1 cellular context compared by ENCODE assay signal in the genomic region with DNA sequence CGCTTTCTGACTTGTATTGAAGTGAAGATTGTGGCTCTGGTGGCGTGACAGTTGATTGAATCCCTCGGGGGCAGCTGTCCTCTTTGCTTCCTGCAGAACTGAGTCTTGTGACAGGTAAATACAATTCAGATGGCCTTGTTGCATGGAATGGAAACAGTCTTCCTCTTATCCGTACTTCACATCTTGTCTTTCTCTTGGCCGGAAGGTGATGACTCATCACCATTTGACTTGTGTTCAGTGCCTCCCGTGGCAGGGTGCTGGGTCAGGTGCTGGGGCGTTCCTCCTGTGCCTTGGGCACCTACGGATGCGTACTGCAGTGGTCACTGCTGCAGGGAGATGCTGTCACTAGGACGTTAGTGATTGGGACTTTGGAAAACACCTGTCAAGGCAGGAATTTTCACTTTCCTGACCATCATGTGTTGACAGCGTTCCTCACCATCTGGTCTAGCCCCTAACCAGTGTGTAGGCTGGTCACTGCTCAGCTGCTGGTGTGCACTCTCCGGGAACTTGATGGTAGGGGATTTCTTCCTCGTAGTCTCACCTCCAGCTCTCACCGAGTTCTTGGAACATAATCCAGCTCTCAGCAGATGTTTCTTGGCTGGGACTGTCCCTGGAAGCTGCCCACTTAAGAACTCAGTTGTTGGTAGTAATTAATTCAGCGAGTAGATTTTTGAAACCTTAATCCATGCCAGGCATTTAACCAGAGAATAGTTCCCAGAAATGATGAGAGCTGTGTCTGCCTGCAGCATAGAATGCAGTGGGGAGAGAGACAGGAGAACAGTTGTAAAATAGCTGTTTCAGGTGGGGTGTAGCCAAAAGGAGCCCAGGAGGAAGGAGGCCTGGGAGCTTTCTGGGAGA.
TF ChIP-seq lines count a peak whose summit lies in the region.

No MANE protein-coding gene starts in this region.

TF ChIP-seq in K562, 482 proteins besides CTCF, POLR2A, EP300 and RAD21 (continued from another document and continues in another):
- TF ChIP-seq, protein P1, sequence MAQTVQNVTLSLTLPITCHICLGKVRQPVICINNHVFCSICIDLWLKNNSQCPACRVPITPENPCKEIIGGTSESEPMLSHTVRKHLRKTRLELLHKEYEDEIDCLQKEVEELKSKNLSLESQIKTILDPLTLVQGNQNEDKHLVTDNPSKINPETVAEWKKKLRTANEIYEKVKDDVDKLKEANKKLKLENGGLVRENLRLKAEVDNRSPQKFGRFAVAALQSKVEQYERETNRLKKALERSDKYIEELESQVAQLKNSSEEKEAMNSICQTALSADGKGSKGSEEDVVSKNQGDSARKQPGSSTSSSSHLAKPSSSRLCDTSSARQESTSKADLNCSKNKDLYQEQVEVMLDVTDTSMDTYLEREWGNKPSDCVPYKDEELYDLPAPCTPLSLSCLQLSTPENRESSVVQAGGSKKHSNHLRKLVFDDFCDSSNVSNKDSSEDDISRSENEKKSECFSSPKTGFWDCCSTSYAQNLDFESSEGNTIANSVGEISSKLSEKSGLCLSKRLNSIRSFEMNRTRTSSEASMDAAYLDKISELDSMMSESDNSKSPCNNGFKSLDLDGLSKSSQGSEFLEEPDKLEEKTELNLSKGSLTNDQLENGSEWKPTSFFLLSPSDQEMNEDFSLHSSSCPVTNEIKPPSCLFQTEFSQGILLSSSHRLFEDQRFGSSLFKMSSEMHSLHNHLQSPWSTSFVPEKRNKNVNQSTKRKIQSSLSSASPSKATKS (CRISPR knock-in tag; IDR thresholded peaks at IDR 0.05), result no peak
- TF ChIP-seq C11orf30 (IDR thresholded peaks at IDR 0.05; ENCODE audit: low read depth) (no peak), TAF9B (IDR thresholded peaks at IDR 0.05; ENCODE audit: partially characterized antibody) (no peak), BRD9 (IDR thresholded peaks at IDR 0.05; ENCODE audit: low read depth, partially characterized antibody) (no peak), ZNF354B (CRISPR knock-in tag; IDR thresholded peaks at IDR 0.05) (no peak), SMAD1 (IDR thresholded peaks at IDR 0.05; ENCODE audit: low read depth, low read length, partially characterized antibody) (peak; percentile 55), NFYB (IDR thresholded peaks at IDR 0.05; ENCODE audit: extremely low read depth, insufficient read length) (no peak), RCOR1 (IDR thresholded peaks at IDR 0.05; ENCODE audit: borderline replicate concordance in 1 of 2, low read depth in 2 of 2, low read length in 2 of 2) (peak; percentile 43 to 93; a peak in 3 of 4 replicates), RFX1 (IDR thresholded peaks at IDR 0.05) (no peak), SUPT5H (IDR thresholded peaks at IDR 0.05) (no peak), RBFOX2 (IDR thresholded peaks at IDR 0.05; ENCODE audit: low read depth, low read length) (peak; percentile 34; the same call in 1 of the 2 replicates), FOXA1 (IDR thresholded peaks at IDR 0.05; ENCODE audit: borderline replicate concordance) (no peak), SNRNP70 (optimal IDR thresholded peaks at IDR 0.05; ENCODE audit: low read depth, low read length) (no peak), PCBP1 (IDR thresholded peaks at IDR 0.05; ENCODE audit: low read depth, low read length, poor library complexity, severe bottlenecking) (no peak), HSF4 (CRISPR knock-in tag; IDR thresholded peaks at IDR 0.05; ENCODE audit: borderline replicate concordance) (no peak), TEAD4 (IDR thresholded peaks at IDR 0.05; ENCODE audit: low read length) (peak; percentile 92), TEAD4 (CRISPR knock-in tag; IDR thresholded peaks at IDR 0.05; ENCODE audit: borderline replicate concordance) (no peak), HDAC1 (IDR thresholded peaks at IDR 0.05) (peak; percentile 12 to 97; a peak in 2 of 4 replicates), NR2C2 (CRISPR knock-in tag; IDR thresholded peaks at IDR 0.05) (peak; percentile 49; the same call in 1 of the 2 replicates), NR2C2 (tag; IDR thresholded peaks at IDR 0.05) (no peak), ZNF586 (CRISPR knock-in tag; conservative IDR thresholded peaks at IDR 0.05) (no peak), NFATC3 (IDR thresholded peaks at IDR 0.05) (peak; percentile 90), STAT5A (IDR thresholded peaks at IDR 0.05; ENCODE audit: borderline replicate concordance, low read length) (peak; percentile 80), ZEB2 (IDR thresholded peaks at IDR 0.05) (peak; percentile 99), ZNF384 (IDR thresholded peaks at IDR 0.05; ENCODE audit: low read depth, low read length) (no peak), ELF2 (CRISPR knock-in tag; IDR thresholded peaks at IDR 0.05) (no peak), TBL1XR1 (IDR thresholded peaks at IDR 0.05; ENCODE audit: low read length in 2 of 2) (peak; percentile 21 to 92; a peak in 2 of 4 replicates), ZNF12 (CRISPR knock-in tag; IDR thresholded peaks at IDR 0.05) (0 out of 2 replicates have a peak, but pooled peaks have one; percentile 37), ATF1 (CRISPR knock-in tag; IDR thresholded peaks at IDR 0.05) (no peak), ATF1 (tag; IDR thresholded peaks at IDR 0.05) (peak; percentile 79), ZNF780A (CRISPR knock-in tag; IDR thresholded peaks at IDR 0.05) (no peak), HLTF (IDR thresholded peaks at IDR 0.05) (0 out of 2 replicates have a peak, but pooled peaks have one; percentile 63), KHSRP (IDR thresholded peaks at IDR 0.05) (no peak), NFRKB (IDR thresholded peaks at IDR 0.05; ENCODE audit: low read depth) (no peak), ZNF3 (CRISPR knock-in tag; IDR thresholded peaks at IDR 0.05) (no peak), ZNF239 (CRISPR knock-in tag; IDR thresholded peaks at IDR 0.05) (no peak; the same call in 1 of the 2 replicates), ARHGAP35 (IDR thresholded peaks at IDR 0.05; ENCODE audit: partially characterized antibody) (no peak), RBM14 (IDR thresholded peaks at IDR 0.05; ENCODE audit: borderline replicate concordance, insufficient read depth, low read depth, low read length) (no peak)
- TF ChIP-seq, protein P2, sequence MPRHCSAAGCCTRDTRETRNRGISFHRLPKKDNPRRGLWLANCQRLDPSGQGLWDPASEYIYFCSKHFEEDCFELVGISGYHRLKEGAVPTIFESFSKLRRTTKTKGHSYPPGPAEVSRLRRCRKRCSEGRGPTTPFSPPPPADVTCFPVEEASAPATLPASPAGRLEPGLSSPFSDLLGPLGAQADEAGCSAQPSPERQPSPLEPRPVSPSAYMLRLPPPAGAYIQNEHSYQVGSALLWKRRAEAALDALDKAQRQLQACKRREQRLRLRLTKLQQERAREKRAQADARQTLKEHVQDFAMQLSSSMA (CRISPR knock-in tag; IDR thresholded peaks at IDR 0.05), result no peak
- TF ChIP-seq, protein P3, sequence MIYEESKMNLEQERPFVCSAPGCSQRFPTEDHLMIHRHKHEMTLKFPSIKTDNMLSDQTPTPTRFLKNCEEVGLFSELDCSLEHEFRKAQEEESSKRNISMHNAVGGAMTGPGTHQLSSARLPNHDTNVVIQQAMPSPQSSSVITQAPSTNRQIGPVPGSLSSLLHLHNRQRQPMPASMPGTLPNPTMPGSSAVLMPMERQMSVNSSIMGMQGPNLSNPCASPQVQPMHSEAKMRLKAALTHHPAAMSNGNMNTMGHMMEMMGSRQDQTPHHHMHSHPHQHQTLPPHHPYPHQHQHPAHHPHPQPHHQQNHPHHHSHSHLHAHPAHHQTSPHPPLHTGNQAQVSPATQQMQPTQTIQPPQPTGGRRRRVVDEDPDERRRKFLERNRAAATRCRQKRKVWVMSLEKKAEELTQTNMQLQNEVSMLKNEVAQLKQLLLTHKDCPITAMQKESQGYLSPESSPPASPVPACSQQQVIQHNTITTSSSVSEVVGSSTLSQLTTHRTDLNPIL (CRISPR knock-in tag; IDR thresholded peaks at IDR 0.05), result no peak
- TF ChIP-seq, protein P4, sequence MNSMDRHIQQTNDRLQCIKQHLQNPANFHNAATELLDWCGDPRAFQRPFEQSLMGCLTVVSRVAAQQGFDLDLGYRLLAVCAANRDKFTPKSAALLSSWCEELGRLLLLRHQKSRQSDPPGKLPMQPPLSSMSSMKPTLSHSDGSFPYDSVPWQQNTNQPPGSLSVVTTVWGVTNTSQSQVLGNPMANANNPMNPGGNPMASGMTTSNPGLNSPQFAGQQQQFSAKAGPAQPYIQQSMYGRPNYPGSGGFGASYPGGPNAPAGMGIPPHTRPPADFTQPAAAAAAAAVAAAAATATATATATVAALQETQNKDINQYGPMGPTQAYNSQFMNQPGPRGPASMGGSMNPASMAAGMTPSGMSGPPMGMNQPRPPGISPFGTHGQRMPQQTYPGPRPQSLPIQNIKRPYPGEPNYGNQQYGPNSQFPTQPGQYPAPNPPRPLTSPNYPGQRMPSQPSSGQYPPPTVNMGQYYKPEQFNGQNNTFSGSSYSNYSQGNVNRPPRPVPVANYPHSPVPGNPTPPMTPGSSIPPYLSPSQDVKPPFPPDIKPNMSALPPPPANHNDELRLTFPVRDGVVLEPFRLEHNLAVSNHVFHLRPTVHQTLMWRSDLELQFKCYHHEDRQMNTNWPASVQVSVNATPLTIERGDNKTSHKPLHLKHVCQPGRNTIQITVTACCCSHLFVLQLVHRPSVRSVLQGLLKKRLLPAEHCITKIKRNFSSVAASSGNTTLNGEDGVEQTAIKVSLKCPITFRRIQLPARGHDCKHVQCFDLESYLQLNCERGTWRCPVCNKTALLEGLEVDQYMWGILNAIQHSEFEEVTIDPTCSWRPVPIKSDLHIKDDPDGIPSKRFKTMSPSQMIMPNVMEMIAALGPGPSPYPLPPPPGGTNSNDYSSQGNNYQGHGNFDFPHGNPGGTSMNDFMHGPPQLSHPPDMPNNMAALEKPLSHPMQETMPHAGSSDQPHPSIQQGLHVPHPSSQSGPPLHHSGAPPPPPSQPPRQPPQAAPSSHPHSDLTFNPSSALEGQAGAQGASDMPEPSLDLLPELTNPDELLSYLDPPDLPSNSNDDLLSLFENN (IDR thresholded peaks at IDR 0.05; ENCODE audit: low read depth in 2 of 2, low read length in 2 of 2), result peak in 1 of 2 experiments; percentile 75; a peak in 2 of 4 replicates
- TF ChIP-seq, protein P5, sequence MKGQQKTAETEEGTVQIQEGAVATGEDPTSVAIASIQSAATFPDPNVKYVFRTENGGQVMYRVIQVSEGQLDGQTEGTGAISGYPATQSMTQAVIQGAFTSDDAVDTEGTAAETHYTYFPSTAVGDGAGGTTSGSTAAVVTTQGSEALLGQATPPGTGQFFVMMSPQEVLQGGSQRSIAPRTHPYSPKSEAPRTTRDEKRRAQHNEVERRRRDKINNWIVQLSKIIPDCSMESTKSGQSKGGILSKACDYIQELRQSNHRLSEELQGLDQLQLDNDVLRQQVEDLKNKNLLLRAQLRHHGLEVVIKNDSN (CRISPR knock-in tag; IDR thresholded peaks at IDR 0.05), result peak; percentile 86
- TF ChIP-seq, protein P6, sequence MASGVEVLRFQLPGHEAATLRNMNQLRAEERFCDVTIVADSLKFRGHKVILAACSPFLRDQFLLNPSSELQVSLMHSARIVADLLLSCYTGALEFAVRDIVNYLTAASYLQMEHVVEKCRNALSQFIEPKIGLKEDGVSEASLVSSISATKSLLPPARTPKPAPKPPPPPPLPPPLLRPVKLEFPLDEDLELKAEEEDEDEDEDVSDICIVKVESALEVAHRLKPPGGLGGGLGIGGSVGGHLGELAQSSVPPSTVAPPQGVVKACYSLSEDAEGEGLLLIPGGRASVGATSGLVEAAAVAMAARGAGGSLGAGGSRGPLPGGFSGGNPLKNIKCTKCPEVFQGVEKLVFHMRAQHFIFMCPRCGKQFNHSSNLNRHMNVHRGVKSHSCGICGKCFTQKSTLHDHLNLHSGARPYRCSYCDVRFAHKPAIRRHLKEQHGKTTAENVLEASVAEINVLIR (CRISPR knock-in tag; IDR thresholded peaks at IDR 0.05), result no peak
- TF ChIP-seq, protein P7, sequence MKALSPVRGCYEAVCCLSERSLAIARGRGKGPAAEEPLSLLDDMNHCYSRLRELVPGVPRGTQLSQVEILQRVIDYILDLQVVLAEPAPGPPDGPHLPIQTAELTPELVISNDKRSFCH (CRISPR knock-in tag; IDR thresholded peaks at IDR 0.05), result no peak
- TF ChIP-seq, protein P7 (tag; IDR thresholded peaks at IDR 0.05), result 0 out of 2 replicates have a peak, but pooled peaks have one; percentile 62
- TF ChIP-seq, protein P8, sequence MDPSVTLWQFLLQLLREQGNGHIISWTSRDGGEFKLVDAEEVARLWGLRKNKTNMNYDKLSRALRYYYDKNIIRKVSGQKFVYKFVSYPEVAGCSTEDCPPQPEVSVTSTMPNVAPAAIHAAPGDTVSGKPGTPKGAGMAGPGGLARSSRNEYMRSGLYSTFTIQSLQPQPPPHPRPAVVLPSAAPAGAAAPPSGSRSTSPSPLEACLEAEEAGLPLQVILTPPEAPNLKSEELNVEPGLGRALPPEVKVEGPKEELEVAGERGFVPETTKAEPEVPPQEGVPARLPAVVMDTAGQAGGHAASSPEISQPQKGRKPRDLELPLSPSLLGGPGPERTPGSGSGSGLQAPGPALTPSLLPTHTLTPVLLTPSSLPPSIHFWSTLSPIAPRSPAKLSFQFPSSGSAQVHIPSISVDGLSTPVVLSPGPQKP (CRISPR knock-in tag; IDR thresholded peaks at IDR 0.05), result no peak
- TF ChIP-seq, protein P9, sequence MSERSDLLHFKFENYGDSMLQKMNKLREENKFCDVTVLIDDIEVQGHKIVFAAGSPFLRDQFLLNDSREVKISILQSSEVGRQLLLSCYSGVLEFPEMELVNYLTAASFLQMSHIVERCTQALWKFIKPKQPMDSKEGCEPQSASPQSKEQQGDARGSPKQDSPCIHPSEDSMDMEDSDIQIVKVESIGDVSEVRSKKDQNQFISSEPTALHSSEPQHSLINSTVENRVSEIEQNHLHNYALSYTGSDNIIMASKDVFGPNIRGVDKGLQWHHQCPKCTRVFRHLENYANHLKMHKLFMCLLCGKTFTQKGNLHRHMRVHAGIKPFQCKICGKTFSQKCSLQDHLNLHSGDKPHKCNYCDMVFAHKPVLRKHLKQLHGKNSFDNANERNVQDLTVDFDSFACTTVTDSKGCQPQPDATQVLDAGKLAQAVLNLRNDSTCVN (CRISPR knock-in tag; IDR thresholded peaks at IDR 0.05), result no peak
- TF ChIP-seq, protein P10, sequence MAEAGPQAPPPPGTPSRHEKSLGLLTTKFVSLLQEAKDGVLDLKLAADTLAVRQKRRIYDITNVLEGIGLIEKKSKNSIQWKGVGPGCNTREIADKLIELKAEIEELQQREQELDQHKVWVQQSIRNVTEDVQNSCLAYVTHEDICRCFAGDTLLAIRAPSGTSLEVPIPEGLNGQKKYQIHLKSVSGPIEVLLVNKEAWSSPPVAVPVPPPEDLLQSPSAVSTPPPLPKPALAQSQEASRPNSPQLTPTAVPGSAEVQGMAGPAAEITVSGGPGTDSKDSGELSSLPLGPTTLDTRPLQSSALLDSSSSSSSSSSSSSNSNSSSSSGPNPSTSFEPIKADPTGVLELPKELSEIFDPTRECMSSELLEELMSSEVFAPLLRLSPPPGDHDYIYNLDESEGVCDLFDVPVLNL (CRISPR knock-in tag; IDR thresholded peaks at IDR 0.05; ENCODE audit: low read depth), result no peak
